Comparison of ENCODE assay signal across 1 cellular context in the genomic region with DNA sequence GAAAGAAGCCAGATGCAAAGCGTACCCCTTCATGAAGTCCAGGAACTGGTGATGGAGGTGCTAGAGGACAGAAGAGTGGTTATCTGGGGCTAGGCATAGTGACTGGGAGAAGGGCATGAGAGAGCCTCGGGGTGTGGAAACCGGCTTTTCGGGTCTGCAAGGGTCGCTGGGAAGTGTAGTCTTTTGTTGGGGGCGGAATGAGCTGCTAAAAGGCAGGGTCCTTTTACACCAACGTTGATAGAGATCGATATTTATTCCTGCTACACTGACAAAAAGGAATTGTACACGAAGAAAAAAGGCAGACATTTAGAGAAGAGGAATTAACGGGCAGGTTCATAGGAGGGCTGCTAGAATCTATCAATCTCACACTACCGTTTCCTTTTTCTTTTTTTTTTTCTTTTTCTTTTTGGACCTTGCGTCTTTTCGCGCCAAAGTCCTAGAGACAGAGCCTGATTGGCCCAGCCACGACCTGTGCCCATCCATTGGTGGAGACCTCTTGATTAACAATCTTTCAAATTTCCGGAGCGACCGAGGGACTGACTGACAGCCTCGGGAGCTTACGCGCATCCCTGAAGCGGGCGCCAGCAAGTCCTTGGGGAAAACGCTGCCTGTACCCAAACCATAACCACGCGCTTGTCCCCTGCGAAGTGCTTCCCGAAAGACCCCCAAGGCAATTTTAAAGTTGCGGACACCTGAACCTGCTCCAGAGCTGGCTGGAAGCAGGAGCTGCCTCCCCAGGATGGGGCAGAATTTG.
TF ChIP-seq lines count a peak whose summit lies in the region.

No MANE protein-coding gene starts in this region.

TF ChIP-seq in GM12878, 131 proteins besides CTCF, POLR2A, EP300 and RAD21 (continued from another document):
- TF ChIP-seq, protein P1, sequence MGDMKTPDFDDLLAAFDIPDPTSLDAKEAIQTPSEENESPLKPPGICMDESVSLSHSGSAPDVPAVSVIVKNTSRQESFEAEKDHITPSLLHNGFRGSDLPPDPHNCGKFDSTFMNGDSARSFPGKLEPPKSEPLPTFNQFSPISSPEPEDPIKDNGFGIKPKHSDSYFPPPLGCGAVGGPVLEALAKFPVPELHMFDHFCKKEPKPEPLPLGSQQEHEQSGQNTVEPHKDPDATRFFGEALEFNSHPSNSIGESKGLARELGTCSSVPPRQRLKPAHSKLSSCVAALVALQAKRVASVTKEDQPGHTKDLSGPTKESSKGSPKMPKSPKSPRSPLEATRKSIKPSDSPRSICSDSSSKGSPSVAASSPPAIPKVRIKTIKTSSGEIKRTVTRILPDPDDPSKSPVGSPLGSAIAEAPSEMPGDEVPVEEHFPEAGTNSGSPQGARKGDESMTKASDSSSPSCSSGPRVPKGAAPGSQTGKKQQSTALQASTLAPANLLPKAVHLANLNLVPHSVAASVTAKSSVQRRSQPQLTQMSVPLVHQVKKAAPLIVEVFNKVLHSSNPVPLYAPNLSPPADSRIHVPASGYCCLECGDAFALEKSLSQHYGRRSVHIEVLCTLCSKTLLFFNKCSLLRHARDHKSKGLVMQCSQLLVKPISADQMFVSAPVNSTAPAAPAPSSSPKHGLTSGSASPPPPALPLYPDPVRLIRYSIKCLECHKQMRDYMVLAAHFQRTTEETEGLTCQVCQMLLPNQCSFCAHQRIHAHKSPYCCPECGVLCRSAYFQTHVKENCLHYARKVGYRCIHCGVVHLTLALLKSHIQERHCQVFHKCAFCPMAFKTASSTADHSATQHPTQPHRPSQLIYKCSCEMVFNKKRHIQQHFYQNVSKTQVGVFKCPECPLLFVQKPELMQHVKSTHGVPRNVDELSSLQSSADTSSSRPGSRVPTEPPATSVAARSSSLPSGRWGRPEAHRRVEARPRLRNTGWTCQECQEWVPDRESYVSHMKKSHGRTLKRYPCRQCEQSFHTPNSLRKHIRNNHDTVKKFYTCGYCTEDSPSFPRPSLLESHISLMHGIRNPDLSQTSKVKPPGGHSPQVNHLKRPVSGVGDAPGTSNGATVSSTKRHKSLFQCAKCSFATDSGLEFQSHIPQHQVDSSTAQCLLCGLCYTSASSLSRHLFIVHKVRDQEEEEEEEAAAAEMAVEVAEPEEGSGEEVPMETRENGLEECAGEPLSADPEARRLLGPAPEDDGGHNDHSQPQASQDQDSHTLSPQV (IDR thresholded peaks at IDR 0.05): no peak
- TF ChIP-seq, protein P2, sequence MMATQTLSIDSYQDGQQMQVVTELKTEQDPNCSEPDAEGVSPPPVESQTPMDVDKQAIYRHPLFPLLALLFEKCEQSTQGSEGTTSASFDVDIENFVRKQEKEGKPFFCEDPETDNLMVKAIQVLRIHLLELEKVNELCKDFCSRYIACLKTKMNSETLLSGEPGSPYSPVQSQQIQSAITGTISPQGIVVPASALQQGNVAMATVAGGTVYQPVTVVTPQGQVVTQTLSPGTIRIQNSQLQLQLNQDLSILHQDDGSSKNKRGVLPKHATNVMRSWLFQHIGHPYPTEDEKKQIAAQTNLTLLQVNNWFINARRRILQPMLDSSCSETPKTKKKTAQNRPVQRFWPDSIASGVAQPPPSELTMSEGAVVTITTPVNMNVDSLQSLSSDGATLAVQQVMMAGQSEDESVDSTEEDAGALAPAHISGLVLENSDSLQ (IDR thresholded peaks at IDR 0.05): peak; percentile 95
- peak; percentile 72; the same call in 1 of the 2 replicates for TF ChIP-seq RFX5 (IDR thresholded peaks at IDR 0.05; ENCODE audit: low read depth, low read length)
- TF ChIP-seq, protein P3, sequence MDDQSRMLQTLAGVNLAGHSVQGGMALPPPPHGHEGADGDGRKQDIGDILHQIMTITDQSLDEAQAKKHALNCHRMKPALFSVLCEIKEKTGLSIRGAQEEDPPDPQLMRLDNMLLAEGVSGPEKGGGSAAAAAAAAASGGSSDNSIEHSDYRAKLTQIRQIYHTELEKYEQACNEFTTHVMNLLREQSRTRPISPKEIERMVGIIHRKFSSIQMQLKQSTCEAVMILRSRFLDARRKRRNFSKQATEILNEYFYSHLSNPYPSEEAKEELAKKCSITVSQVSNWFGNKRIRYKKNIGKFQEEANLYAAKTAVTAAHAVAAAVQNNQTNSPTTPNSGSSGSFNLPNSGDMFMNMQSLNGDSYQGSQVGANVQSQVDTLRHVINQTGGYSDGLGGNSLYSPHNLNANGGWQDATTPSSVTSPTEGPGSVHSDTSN (IDR thresholded peaks at IDR 0.05; ENCODE audit: insufficient replicate concordance, low read depth, low read length): peak; percentile 83
- TF ChIP-seq, protein P4, sequence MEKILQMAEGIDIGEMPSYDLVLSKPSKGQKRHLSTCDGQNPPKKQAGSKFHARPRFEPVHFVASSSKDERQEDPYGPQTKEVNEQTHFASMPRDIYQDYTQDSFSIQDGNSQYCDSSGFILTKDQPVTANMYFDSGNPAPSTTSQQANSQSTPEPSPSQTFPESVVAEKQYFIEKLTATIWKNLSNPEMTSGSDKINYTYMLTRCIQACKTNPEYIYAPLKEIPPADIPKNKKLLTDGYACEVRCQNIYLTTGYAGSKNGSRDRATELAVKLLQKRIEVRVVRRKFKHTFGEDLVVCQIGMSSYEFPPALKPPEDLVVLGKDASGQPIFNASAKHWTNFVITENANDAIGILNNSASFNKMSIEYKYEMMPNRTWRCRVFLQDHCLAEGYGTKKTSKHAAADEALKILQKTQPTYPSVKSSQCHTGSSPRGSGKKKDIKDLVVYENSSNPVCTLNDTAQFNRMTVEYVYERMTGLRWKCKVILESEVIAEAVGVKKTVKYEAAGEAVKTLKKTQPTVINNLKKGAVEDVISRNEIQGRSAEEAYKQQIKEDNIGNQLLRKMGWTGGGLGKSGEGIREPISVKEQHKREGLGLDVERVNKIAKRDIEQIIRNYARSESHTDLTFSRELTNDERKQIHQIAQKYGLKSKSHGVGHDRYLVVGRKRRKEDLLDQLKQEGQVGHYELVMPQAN (conservative IDR thresholded peaks at IDR 0.05): peak; percentile 99
